In genomic region chr10:67284589-67284988, GRCh38 we compare ENCODE assay signal across 32 cellular contexts.
"Had no signal": no experiment of that assay in that cellular context is flagged by ENCODE, and none has a peak within 500 bp of the region (broad histone marks: within the 10 kb centered on the region; RNA-seq: fewer than 3 reads in every experiment).

No MANE protein-coding gene starts in this region.

- H3K9me3 ChIP-seq: adrenal gland, ascending aorta, heart left ventricle, left lung, psoas muscle, right atrium auricular region, suprapubic skin, tibial artery had no signal

- H3K27ac ChIP-seq: adrenal gland, ascending aorta, cardiac muscle cell, coronary artery, heart left ventricle, left lung, parathyroid adenoma, psoas muscle, right atrium auricular region, suprapubic skin, tibial artery, VCaP had no signal

- ATAC-seq: effector memory CD8-positive, alpha-beta T cell; esophagus mucosa; heart left ventricle; left lung; psoas muscle; stimulated activated naive B cell treated with anti-CD40 and anti-IgM and Interleukin-4, amounts not matched to agents 10 μg/mL and 1 μg/mL and 100 μg/mL, for 72 hours had no signal

- H3K9ac ChIP-seq: parathyroid adenoma had no signal

- DNase-seq: activated CD4-positive, alpha-beta T cell treated with anti-CD3 and anti-CD28 coated beads for 4 hours; activated CD4-positive, alpha-beta T cell treated with anti-CD3 and anti-CD28 coated beads, Interleukin-2, amount 50 U/mL, for 4 hours; activated effector memory CD4-positive, alpha-beta T cell treated with Interleukin-2 at 50 U/mL for 16 hours; activated naive CD4-positive, alpha-beta T cell treated with Interleukin-2 at 50 U/mL for 16 hours; activated naive CD8-positive, alpha-beta T cell treated with anti-CD3 and anti-CD28 coated beads for 36 hours; activated T-cell treated with anti-CD3 and anti-CD28 coated beads for 4 hours; adrenal gland; cerebellar nuclear complex; effector memory CD8-positive, alpha-beta T cell; foreskin fibroblast; heart left ventricle; kidney glomerular epithelial cell; left lung; mesendoderm; naive B cell; occipital lobe; psoas muscle; stimulated activated CD4-positive, alpha-beta T cell treated with anti-CD3 and anti-CD28 coated beads, Interleukin-2, amount 100 ng/mL, for 24 hours; stimulated activated naive B cell treated with anti-CD40 and anti-IgM and Interleukin-4, amounts not matched to agents 10 μg/mL and 1 μg/mL and 100 μg/mL, for 72 hours; T-helper 9 cell; tibial artery had no signal

- H3K4me2 ChIP-seq: smooth muscle cell had no signal

- H3K27me3 ChIP-seq: adrenal gland, ascending aorta, cardiac muscle cell, heart left ventricle, left lung, right atrium auricular region, suprapubic skin, tibial artery had no signal

- H3K4me3 ChIP-seq: adrenal gland, ascending aorta, cardiac muscle cell, coronary artery, heart left ventricle, left lung, lung, psoas muscle, right atrium auricular region, smooth muscle cell, suprapubic skin, tibial artery had no signal

- FAIRE-seq: TTC549 had no signal

- H3K4me1 ChIP-seq: adrenal gland, ascending aorta, left lung, parathyroid adenoma, psoas muscle, right atrium auricular region, suprapubic skin, tibial artery had no signal

- H3K79me2 ChIP-seq: parathyroid adenoma had no signal

- H2AFZ ChIP-seq: parathyroid adenoma had no signal

- H3K36me3 ChIP-seq: adrenal gland, ascending aorta, cardiac muscle cell, heart left ventricle, left lung, right atrium auricular region, suprapubic skin, tibial artery had no signal
